Comparison of ENCODE assay signal across 27 cellular contexts in the genomic region with DNA sequence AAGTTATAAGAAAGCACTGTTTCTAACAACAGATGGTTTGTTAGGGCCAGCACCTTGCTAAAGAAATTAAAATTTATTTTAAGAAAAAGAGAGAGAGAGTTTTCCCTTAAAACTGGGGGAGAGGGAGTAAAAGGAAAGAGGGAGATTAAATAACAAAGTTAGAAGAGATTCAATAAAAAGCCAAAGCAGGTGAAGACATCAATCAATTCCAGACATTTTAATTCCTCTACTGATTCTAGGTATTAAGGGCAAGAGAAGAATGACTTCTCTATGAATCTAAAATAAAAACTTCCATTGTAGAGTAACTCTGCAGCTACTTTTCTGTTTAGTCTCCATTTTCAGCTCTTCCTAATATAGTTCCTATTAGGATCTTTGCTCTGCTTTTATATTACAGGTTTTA.
"Had no signal": no experiment of that assay in that cellular context is flagged by ENCODE, and none has a peak within 500 bp of the region (broad histone marks: within the 10 kb centered on the region; RNA-seq: fewer than 3 reads in every experiment).

No MANE protein-coding gene starts in this region.

- H3K9me3 ChIP-seq: colonic mucosa, esophagus squamous epithelium, gastroesophageal sphincter, heart left ventricle, left lung, lower lobe of right lung, mucosa of descending colon had no signal

- H2AFZ ChIP-seq: hepatocyte had no signal

- H3K4me2 ChIP-seq: hepatocyte had no signal

- H3K27me3 ChIP-seq: colonic mucosa, esophagus squamous epithelium, gastroesophageal sphincter, heart left ventricle, hepatocyte, left lung had no signal

- H3K4me3 ChIP-seq: colonic mucosa, esophagus squamous epithelium, gastroesophageal sphincter, heart left ventricle, hepatocyte, left lung, lower lobe of right lung, mucosa of descending colon had no signal

- H3K4me1 ChIP-seq: colonic mucosa had no signal

- H3K27ac ChIP-seq: colonic mucosa, epithelial cell of prostate, esophagus squamous epithelium, gastroesophageal sphincter, heart left ventricle, hepatocyte, left lung, lower lobe of right lung had no signal

- H3K36me3 ChIP-seq: colonic mucosa, esophagus squamous epithelium, gastroesophageal sphincter, heart left ventricle, left lung, lower lobe of right lung had no signal

- ATAC-seq: effector memory CD8-positive, alpha-beta T cell; esophagus mucosa; gastroesophageal sphincter; heart left ventricle; left colon; left lung; left ventricle myocardium superior; lower lobe of right lung; mucosa of descending colon; naive thymus-derived CD8-positive, alpha-beta T cell had no signal

- DNase-seq: colonic mucosa; cortex of kidney; effector CD8-positive, alpha-beta T cell; effector memory CD8-positive, alpha-beta T cell; endodermal cell; erythroblast; esophagus squamous epithelium; foreskin fibroblast; foreskin melanocyte; heart left ventricle; hypothalamus; immature natural killer cell; islet precursor cell; kidney; kidney glomerular epithelial cell; left colon; left lung; left ventricle myocardium superior; lower lobe of right lung; mesenchymal stem cell; mucosa of descending colon; naive B cell; naive thymus-derived CD8-positive, alpha-beta T cell had no signal
